In genomic region chrX:107700317-107700774, GRCh38 we compare ENCODE assay signal across 8 cellular contexts.
DNase-seq lines count a peak whose midpoint lies in the region; ATAC-seq and TF ChIP-seq lines count a peak whose summit lies in the region.

No MANE protein-coding gene starts in this region.

- H3K79me2 ChIP-seq in ACC112 (ENCODE audit: control insufficient read depth, insufficient read depth, low read length, unreplicated experiment), result no peaks in the 10 kb centered on the region

- DNase-seq in NB4 (ENCODE audit: low read depth), result peak; percentile 43
- DNase-seq in erythroblast (lab: John Stamatoyannopoulos, UW), result peak; percentile 49 to 56
- DNase-seq in mucosa of descending colon, result no peak
- DNase-seq in activated naive CD4-positive, alpha-beta T cell (lab: John Stamatoyannopoulos, UW), result no peak
- DNase-seq in NCI-H2081 (lab: John Stamatoyannopoulos, UW), result no peak

- H3K36me3 ChIP-seq in ACC112 (ENCODE audit: insufficient read depth, low read length) (no peaks in the 10 kb centered on the region), mucosa of descending colon (ENCODE audit: low read depth) (no peaks in the 10 kb centered on the region)

- peak overlapping the region; percentile 50 for H2AFZ ChIP-seq in ACC112 (ENCODE audit: low read length, unreplicated experiment)

- H3K4me1 ChIP-seq in ACC112 (ENCODE audit: control insufficient read depth, insufficient read depth, low read length, unreplicated experiment) (peaks cover 8% of the 10 kb centered on the region), mucosa of descending colon (ENCODE audit: low read depth) (no peaks in the 10 kb centered on the region)

- intact Hi-C loops in mucosa of descending colon (cut with DNase I, micrococcal nuclease), result no loop called here

- TF ChIP-seq CTCF in NB4 (IDR thresholded peaks at IDR 0.05; ENCODE audit: low read depth, low read length) (no peak), mucosa of descending colon (IDR thresholded peaks at IDR 0.05) (no peak)

- peak overlapping the region; percentile 41 for H3K27ac ChIP-seq in ACC112 (ENCODE audit: low read depth, low read length)

- no peaks in the 10 kb centered on the region for H3K9me3 ChIP-seq in mucosa of descending colon

- ATAC-seq in mucosa of descending colon, result peak; percentile 82
- ATAC-seq in GM21360 (IDR thresholded peaks at IDR 0.05; ENCODE audit: unreplicated experiment), result no peak
- ATAC-seq in HG02884 (IDR thresholded peaks at IDR 0.05; ENCODE audit: unreplicated experiment), result no peak

- TF ChIP-seq POLR2A in NB4 (IDR thresholded peaks at IDR 0.05; ENCODE audit: extremely low read depth, insufficient read length), result no peak
- TF ChIP-seq POLR2A in erythroblast (IDR thresholded peaks at IDR 0.05; ENCODE audit: low read length), result peak; percentile 70

- H3K4me3 ChIP-seq in ACC112 (ENCODE audit: low read depth, low read length) (no peak overlapping the region), NB4 (ENCODE audit: low read depth, low read length) (no peak overlapping the region), mucosa of descending colon (no peak overlapping the region)

- no peaks in the 10 kb centered on the region for H3K27me3 ChIP-seq in ACC112 (ENCODE audit: insufficient read depth, low read length)

Comparison
In these comparisons a context has a peak if more than half of its experiments do, and no peak if none do; other contexts are left out.
1. DNase-seq: peak in NB4 (single experiment) and erythroblast (2 of 2); none in mucosa of descending colon (0 of 3), activated naive CD4-positive, alpha-beta T cell (0 of 4) and NCI-H2081 (0 of 2).